In genomic region chr2:75539955-75540716, GRCh38 we compare ENCODE assay signal across 19 cellular contexts. TPM values are rescaled to one million over a fixed set of nuclear protein-coding genes. Genes with fewer than 3 reads are reported as not detected.
"Had no signal": no experiment of that assay in that cellular context is flagged by ENCODE, and none has a peak within 500 bp of the region (broad histone marks: within the 10 kb centered on the region; RNA-seq: fewer than 3 reads in every experiment).

No MANE protein-coding gene starts in this region.

- DNase-seq: activated CD4-positive, alpha-beta memory T cell treated with anti-CD3 and anti-CD28 coated beads, Interleukin-2, amount 10 ng/mL, durations not matched to agents 7 days and 5 days; activated gamma-delta T cell treated with Interleukin-2 at 50 U/mL for 16 hours; activated naive CD8-positive, alpha-beta T cell treated with anti-CD3 and anti-CD28 coated beads for 36 hours; activated T-cell treated with anti-CD3 and anti-CD28 coated beads, Interleukin-2, amount 50 U/mL, for 48 hours; anterior cingulate cortex; dorsolateral prefrontal cortex; esophagus squamous epithelium; hypothalamus; kidney glomerular epithelial cell; mucosa of descending colon; natural killer cell; nucleus accumbens; stimulated activated CD4-positive, alpha-beta T cell treated with anti-CD3 and anti-CD28 coated beads, Interleukin-15, amount 100 ng/mL, for 24 hours; stimulated activated CD4-positive, alpha-beta T cell treated with anti-CD3 and anti-CD28 coated beads, Interleukin-4, amount 100 ng/mL, for 4 hours; stimulated activated naive CD8-positive, alpha-beta T cell treated with anti-CD3 and anti-CD28 coated beads, Interleukin-15, amount 100 ng/mL, for 72 hours; T1000 had no signal

- H3K36me3 ChIP-seq: esophagus squamous epithelium, thoracic aorta had no signal

- H3K4me3 ChIP-seq: dorsolateral prefrontal cortex, esophagus squamous epithelium, lung, mucosa of descending colon, thoracic aorta had no signal

- H3K27me3 ChIP-seq: esophagus squamous epithelium had no signal

- H3K4me1 ChIP-seq: esophagus squamous epithelium had no signal

- ATAC-seq: mucosa of descending colon; natural killer cell; stimulated activated naive CD8-positive, alpha-beta T cell treated with anti-CD3 and anti-CD28 coated beads, Interleukin-15, amount 100 ng/mL, for 72 hours had no signal

- H3K27ac ChIP-seq: dorsolateral prefrontal cortex, esophagus squamous epithelium, thoracic aorta, VCaP had no signal

- H3K9me3 ChIP-seq: esophagus squamous epithelium, mucosa of descending colon, thoracic aorta had no signal

RNA-seq across cellular contexts. Expression of gene EVA1A, which starts 20.6 kb away (rescaled TPM):
- total RNA-seq: activated CD4-positive, alpha-beta memory T cell treated with anti-CD3 and anti-CD28 coated beads, Interleukin-2, amount 10 ng/mL, durations not matched to agents 7 days and 5 days; natural killer cell had no signal
